ENCODE assay signal across 1 cellular context in genomic region chr9:26955921-26956886, GRCh38.
TF ChIP-seq lines count a peak whose summit lies in the region.

Gene IFT74, plus strand, starts transcription at chr9:26956412. Its CDS starts 5,556 bp downstream, at chr9:26961968.

TF ChIP-seq in HepG2, 621 proteins besides CTCF, POLR2A, EP300 and RAD21 (continued from another document and continues in another):
- TF ChIP-seq, protein P1, sequence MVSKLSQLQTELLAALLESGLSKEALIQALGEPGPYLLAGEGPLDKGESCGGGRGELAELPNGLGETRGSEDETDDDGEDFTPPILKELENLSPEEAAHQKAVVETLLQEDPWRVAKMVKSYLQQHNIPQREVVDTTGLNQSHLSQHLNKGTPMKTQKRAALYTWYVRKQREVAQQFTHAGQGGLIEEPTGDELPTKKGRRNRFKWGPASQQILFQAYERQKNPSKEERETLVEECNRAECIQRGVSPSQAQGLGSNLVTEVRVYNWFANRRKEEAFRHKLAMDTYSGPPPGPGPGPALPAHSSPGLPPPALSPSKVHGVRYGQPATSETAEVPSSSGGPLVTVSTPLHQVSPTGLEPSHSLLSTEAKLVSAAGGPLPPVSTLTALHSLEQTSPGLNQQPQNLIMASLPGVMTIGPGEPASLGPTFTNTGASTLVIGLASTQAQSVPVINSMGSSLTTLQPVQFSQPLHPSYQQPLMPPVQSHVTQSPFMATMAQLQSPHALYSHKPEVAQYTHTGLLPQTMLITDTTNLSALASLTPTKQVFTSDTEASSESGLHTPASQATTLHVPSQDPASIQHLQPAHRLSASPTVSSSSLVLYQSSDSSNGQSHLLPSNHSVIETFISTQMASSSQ (IDR thresholded peaks at IDR 0.05; ENCODE audit: low read depth), result no peak
- TF ChIP-seq, protein P1 (CRISPR knock-in tag; IDR thresholded peaks at IDR 0.05; ENCODE audit: borderline replicate concordance), result no peak
- TF ChIP-seq, protein P2, sequence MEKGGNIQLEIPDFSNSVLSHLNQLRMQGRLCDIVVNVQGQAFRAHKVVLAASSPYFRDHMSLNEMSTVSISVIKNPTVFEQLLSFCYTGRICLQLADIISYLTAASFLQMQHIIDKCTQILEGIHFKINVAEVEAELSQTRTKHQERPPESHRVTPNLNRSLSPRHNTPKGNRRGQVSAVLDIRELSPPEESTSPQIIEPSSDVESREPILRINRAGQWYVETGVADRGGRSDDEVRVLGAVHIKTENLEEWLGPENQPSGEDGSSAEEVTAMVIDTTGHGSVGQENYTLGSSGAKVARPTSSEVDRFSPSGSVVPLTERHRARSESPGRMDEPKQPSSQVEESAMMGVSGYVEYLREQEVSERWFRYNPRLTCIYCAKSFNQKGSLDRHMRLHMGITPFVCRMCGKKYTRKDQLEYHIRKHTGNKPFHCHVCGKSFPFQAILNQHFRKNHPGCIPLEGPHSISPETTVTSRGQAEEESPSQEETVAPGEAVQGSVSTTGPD (CRISPR knock-in tag; IDR thresholded peaks at IDR 0.05), result no peak
- TF ChIP-seq ZFAT (CRISPR knock-in tag; conservative IDR thresholded peaks at IDR 0.05) (no peak), ZBTB26 (CRISPR knock-in tag; IDR thresholded peaks at IDR 0.05; ENCODE audit: borderline replicate concordance) (peak; percentile 77; the same call in 1 of the 2 replicates), TSC22D2 (CRISPR knock-in tag; IDR thresholded peaks at IDR 0.05; ENCODE audit: borderline replicate concordance) (peak; percentile 39; the same call in 1 of the 2 replicates), ZNF761 (CRISPR knock-in tag; conservative IDR thresholded peaks at IDR 0.05) (no peak), NKX3-1 (CRISPR knock-in tag; IDR thresholded peaks at IDR 0.05) (no peak; the same call in 1 of the 2 replicates), ARID3A (IDR thresholded peaks at IDR 0.05; ENCODE audit: low read depth, low read length) (no peak), ZNF3 (CRISPR knock-in tag; IDR thresholded peaks at IDR 0.05) (no peak), ZNF556 (CRISPR knock-in tag; IDR thresholded peaks at IDR 0.05; ENCODE audit: borderline replicate concordance) (no peak), MTA1 (CRISPR knock-in tag; IDR thresholded peaks at IDR 0.05; ENCODE audit: borderline replicate concordance) (no peak; the same call in 1 of the 2 replicates), JUN (CRISPR knock-in tag; IDR thresholded peaks at IDR 0.05) (no peak), TEAD3 (CRISPR knock-in tag; optimal IDR thresholded peaks at IDR 0.05; ENCODE audit: borderline replicate concordance) (peak; percentile 6), ZKSCAN8 (CRISPR knock-in tag; IDR thresholded peaks at IDR 0.05; ENCODE audit: borderline replicate concordance) (0 out of 2 replicates have a peak, but pooled peaks have one; percentile 42), MIER2 (CRISPR knock-in tag; IDR thresholded peaks at IDR 0.05) (peak; percentile 11; the same call in 1 of the 2 replicates), HOXA3 (CRISPR knock-in tag; IDR thresholded peaks at IDR 0.05) (peak; percentile 50; the same call in 1 of the 2 replicates), SKI (IDR thresholded peaks at IDR 0.05; ENCODE audit: partially characterized antibody) (no peak), THRA (CRISPR knock-in tag; IDR thresholded peaks at IDR 0.05; ENCODE audit: borderline replicate concordance) (no peak), ZNF562 (CRISPR knock-in tag; IDR thresholded peaks at IDR 0.05; ENCODE audit: borderline replicate concordance) (no peak), HMG20B (CRISPR knock-in tag; conservative IDR thresholded peaks at IDR 0.05) (no peak), ZNF879 (CRISPR knock-in tag; IDR thresholded peaks at IDR 0.05) (no peak), SALL1 (CRISPR knock-in tag; IDR thresholded peaks at IDR 0.05) (peak; percentile 75)
- TF ChIP-seq, protein P3, sequence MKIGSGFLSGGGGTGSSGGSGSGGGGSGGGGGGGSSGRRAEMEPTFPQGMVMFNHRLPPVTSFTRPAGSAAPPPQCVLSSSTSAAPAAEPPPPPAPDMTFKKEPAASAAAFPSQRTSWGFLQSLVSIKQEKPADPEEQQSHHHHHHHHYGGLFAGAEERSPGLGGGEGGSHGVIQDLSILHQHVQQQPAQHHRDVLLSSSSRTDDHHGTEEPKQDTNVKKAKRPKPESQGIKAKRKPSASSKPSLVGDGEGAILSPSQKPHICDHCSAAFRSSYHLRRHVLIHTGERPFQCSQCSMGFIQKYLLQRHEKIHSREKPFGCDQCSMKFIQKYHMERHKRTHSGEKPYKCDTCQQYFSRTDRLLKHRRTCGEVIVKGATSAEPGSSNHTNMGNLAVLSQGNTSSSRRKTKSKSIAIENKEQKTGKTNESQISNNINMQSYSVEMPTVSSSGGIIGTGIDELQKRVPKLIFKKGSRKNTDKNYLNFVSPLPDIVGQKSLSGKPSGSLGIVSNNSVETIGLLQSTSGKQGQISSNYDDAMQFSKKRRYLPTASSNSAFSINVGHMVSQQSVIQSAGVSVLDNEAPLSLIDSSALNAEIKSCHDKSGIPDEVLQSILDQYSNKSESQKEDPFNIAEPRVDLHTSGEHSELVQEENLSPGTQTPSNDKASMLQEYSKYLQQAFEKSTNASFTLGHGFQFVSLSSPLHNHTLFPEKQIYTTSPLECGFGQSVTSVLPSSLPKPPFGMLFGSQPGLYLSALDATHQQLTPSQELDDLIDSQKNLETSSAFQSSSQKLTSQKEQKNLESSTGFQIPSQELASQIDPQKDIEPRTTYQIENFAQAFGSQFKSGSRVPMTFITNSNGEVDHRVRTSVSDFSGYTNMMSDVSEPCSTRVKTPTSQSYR (CRISPR knock-in tag; IDR thresholded peaks at IDR 0.05; ENCODE audit: borderline replicate concordance), result no peak
- TF ChIP-seq, protein P4, sequence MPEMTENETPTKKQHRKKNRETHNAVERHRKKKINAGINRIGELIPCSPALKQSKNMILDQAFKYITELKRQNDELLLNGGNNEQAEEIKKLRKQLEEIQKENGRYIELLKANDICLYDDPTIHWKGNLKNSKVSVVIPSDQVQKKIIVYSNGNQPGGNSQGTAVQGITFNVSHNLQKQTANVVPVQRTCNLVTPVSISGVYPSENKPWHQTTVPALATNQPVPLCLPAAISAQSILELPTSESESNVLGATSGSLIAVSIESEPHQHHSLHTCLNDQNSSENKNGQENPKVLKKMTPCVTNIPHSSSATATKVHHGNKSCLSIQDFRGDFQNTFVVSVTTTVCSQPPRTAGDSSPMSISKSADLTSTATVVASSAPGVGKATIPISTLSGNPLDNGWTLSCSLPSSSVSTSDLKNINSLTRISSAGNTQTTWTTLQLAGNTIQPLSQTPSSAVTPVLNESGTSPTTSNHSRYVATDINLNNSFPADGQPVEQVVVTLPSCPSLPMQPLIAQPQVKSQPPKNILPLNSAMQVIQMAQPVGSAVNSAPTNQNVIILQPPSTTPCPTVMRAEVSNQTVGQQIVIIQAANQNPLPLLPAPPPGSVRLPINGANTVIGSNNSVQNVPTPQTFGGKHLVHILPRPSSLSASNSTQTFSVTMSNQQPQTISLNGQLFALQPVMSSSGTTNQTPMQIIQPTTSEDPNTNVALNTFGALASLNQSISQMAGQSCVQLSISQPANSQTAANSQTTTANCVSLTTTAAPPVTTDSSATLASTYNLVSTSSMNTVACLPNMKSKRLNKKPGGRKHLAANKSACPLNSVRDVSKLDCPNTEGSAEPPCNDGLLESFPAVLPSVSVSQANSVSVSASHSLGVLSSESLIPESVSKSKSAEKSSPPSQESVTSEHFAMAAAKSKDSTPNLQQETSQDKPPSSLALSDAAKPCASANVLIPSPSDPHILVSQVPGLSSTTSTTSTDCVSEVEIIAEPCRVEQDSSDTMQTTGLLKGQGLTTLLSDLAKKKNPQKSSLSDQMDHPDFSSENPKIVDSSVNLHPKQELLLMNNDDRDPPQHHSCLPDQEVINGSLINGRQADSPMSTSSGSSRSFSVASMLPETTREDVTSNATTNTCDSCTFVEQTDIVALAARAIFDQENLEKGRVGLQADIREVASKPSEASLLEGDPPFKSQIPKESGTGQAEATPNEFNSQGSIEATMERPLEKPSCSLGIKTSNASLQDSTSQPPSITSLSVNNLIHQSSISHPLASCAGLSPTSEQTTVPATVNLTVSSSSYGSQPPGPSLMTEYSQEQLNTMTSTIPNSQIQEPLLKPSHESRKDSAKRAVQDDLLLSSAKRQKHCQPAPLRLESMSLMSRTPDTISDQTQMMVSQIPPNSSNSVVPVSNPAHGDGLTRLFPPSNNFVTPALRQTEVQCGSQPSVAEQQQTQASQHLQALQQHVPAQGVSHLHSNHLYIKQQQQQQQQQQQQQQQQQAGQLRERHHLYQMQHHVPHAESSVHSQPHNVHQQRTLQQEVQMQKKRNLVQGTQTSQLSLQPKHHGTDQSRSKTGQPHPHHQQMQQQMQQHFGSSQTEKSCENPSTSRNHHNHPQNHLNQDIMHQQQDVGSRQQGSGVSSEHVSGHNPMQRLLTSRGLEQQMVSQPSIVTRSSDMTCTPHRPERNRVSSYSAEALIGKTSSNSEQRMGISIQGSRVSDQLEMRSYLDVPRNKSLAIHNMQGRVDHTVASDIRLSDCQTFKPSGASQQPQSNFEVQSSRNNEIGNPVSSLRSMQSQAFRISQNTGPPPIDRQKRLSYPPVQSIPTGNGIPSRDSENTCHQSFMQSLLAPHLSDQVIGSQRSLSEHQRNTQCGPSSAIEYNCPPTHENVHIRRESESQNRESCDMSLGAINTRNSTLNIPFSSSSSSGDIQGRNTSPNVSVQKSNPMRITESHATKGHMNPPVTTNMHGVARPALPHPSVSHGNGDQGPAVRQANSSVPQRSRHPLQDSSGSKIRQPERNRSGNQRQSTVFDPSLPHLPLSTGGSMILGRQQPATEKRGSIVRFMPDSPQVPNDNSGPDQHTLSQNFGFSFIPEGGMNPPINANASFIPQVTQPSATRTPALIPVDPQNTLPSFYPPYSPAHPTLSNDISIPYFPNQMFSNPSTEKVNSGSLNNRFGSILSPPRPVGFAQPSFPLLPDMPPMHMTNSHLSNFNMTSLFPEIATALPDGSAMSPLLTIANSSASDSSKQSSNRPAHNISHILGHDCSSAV (CRISPR knock-in tag; IDR thresholded peaks at IDR 0.05; ENCODE audit: borderline replicate concordance), result no peak
- TF ChIP-seq, protein P5, sequence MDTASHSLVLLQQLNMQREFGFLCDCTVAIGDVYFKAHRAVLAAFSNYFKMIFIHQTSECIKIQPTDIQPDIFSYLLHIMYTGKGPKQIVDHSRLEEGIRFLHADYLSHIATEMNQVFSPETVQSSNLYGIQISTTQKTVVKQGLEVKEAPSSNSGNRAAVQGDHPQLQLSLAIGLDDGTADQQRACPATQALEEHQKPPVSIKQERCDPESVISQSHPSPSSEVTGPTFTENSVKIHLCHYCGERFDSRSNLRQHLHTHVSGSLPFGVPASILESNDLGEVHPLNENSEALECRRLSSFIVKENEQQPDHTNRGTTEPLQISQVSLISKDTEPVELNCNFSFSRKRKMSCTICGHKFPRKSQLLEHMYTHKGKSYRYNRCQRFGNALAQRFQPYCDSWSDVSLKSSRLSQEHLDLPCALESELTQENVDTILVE (CRISPR knock-in tag; IDR thresholded peaks at IDR 0.05), result peak; percentile 65; the same call in 1 of the 2 replicates
- TF ChIP-seq, protein P6, sequence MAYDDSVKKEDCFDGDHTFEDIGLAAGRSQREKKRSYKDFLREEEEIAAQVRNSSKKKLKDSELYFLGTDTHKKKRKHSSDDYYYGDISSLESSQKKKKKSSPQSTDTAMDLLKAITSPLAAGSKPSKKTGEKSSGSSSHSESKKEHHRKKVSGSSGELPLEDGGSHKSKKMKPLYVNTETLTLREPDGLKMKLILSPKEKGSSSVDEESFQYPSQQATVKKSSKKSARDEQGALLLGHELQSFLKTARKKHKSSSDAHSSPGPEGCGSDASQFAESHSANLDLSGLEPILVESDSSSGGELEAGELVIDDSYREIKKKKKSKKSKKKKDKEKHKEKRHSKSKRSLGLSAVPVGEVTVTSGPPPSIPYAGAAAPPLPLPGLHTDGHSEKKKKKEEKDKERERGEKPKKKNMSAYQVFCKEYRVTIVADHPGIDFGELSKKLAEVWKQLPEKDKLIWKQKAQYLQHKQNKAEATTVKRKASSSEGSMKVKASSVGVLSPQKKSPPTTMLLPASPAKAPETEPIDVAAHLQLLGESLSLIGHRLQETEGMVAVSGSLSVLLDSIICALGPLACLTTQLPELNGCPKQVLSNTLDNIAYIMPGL (CRISPR knock-in tag; IDR thresholded peaks at IDR 0.05; ENCODE audit: borderline replicate concordance in 1 of 2, low read depth in 1 of 2), result peak; percentile 45 to 80; a peak in 2 of 4 replicates
